23 cellular contexts compared by ENCODE assay signal in the genomic region with DNA sequence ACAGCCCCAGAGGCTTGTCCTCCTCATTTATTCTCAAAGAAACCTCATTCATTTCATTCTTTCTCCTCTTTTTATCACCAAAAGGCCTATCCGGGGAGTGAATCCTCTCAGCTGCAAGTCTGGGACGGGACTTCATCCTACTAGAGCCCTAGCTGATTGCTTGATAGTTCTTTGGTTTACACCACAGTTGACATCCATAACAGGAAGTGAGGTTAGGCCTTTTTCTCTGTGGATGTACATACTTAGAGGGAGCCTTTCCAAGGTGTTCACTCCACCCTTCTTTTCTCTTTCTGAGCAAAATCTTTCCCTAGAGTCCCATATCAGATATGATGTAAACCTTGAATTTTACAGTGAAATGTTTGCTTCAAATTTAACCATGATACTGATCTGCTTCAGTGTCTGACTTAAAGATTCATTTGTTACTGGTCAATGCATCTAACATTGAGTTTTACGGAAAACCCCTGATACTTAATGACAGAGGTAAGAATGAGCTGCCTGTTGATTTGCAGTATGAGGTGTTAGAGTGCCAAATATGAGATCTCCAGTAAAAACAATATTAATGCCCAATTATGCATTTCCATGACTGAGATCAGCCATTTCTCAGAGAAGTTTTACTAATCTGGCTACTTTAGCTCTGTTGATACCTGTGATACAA. TPM values are rescaled to one million over a fixed set of nuclear protein-coding genes. Genes with fewer than 3 reads are reported as not detected.
DNase-seq lines count a peak whose midpoint lies in the region; ATAC-seq, FAIRE-seq and TF ChIP-seq lines count a peak whose summit lies in the region.
"Had no signal": no experiment of that assay in that cellular context is flagged by ENCODE, and none has a peak within 500 bp of the region (broad histone marks: within the 10 kb centered on the region; RNA-seq: fewer than 3 reads in every experiment).

No MANE protein-coding gene starts in this region.

- H3K9me3 Mint-ChIP-seq in activated CD8-positive, alpha-beta memory T cell treated with anti-CD3 and anti-CD28 coated beads, Interleukin-2, amount 10 ng/mL, durations not matched to agents 7 days and 5 days (ENCODE audit: low read depth) = no peaks in the 10 kb centered on the region
- no peaks in the 10 kb centered on the region for H3K9me3 Mint-ChIP-seq in CD4-positive, alpha-beta T cell
- H3K9me3 Mint-ChIP-seq in WTC11 = peaks cover 13% of the 10 kb centered on the region
- H3K9me3 Mint-ChIP-seq: HFFc6 had no signal

- no peak overlapping the region for H3K4me3 ChIP-seq in keratinocyte (ENCODE audit: control insufficient read depth in 2 of 3, extremely low read depth in 1 of 3, insufficient read depth in 2 of 3, low read depth in 1 of 3, low read length in 3 of 3)
- H3K4me3 ChIP-seq: GM23248, SJCRH30 had no signal

- CTCF ChIA-PET in activated CD8-positive, alpha-beta memory T cell treated with anti-CD3 and anti-CD28 coated beads, Interleukin-2, amount 10 ng/mL, durations not matched to agents 7 days and 5 days (lab: Charles Lee) = no interaction called here
- CTCF ChIA-PET in CD4-positive, alpha-beta T cell (lab: Charles Lee) = no interaction called here
- CTCF ChIA-PET in WTC11 (lab: Charles Lee) = interaction anchor here (1.4 kb wide), 1 partner anchor 50 kb away, joined by 3 read pairs; no protein-coding TSS in a partner anchor

- H3K27me3 Mint-ChIP-seq in activated CD8-positive, alpha-beta memory T cell treated with anti-CD3 and anti-CD28 coated beads, Interleukin-2, amount 10 ng/mL, durations not matched to agents 7 days and 5 days = peaks cover 6% of the 10 kb centered on the region
- H3K27me3 Mint-ChIP-seq in CD4-positive, alpha-beta T cell = no peaks in the 10 kb centered on the region
- H3K27me3 Mint-ChIP-seq in WTC11 (ENCODE audit: low read depth) = no peaks in the 10 kb centered on the region

- no peak overlapping the region for H3K4me2 ChIP-seq in keratinocyte (ENCODE audit: control insufficient read depth, extremely low read depth, insufficient read depth, low read depth, low read length)

- no peaks in the 10 kb centered on the region for H4K20me1 ChIP-seq in keratinocyte (ENCODE audit: control insufficient read depth, extremely low read depth, insufficient read depth, low read length)

- peaks cover 23% of the 10 kb centered on the region for H3K4me1 Mint-ChIP-seq in activated CD8-positive, alpha-beta memory T cell treated with anti-CD3 and anti-CD28 coated beads, Interleukin-2, amount 10 ng/mL, durations not matched to agents 7 days and 5 days
- peaks cover 11% of the 10 kb centered on the region for H3K4me1 Mint-ChIP-seq in CD4-positive, alpha-beta T cell (ENCODE audit: low read depth)
- H3K4me1 Mint-ChIP-seq in WTC11 = peaks cover 32% of the 10 kb centered on the region

- ATAC-seq in activated CD8-positive, alpha-beta memory T cell treated with anti-CD3 and anti-CD28 coated beads, Interleukin-2, amount 10 ng/mL, durations not matched to agents 7 days and 5 days = no peak
- no peak for ATAC-seq in CD4-positive, alpha-beta T cell (ENCODE audit: poor library complexity)
- ATAC-seq in WTC11 (no peak), Right ventricle myocardium inferior (no peak)
- ATAC-seq: Panc1 had no signal

- H3K27me3 ChIP-seq in CD4-positive, alpha-beta T cell (ENCODE audit: control insufficient read depth, insufficient read depth, low read length) = no peaks in the 10 kb centered on the region
- H3K27me3 ChIP-seq in keratinocyte (ENCODE audit: control insufficient read depth, extremely low read depth, insufficient read depth, low read length) = no peaks in the 10 kb centered on the region
- H3K27me3 ChIP-seq: SJCRH30 had no signal

- no peak for TF ChIP-seq CTCF in CD4-positive, alpha-beta T cell (IDR thresholded peaks at IDR 0.05)
- no peak for TF ChIP-seq CTCF in WTC11 (IDR thresholded peaks at IDR 0.05)
- TF ChIP-seq CTCF in keratinocyte (optimal IDR thresholded peaks at IDR 0.05 in 1 of 3, IDR thresholded peaks at IDR 0.05 in 1 of 3, conservative IDR thresholded peaks at IDR 0.05 in 1 of 3; ENCODE audit: extremely low read depth in 1 of 3, insufficient read depth in 2 of 3, low read length in 3 of 3) = no peak

- no peak overlapping the region for H3K27ac ChIP-seq in CD4-positive, alpha-beta T cell (ENCODE audit: low read depth, low read length)
- peak overlapping the region; percentile 19 for H3K27ac ChIP-seq in keratinocyte (ENCODE audit: control insufficient read depth, insufficient read depth, low read length)
- H3K27ac ChIP-seq: GM23248, HL-60, SJCRH30 had no signal

- no peak overlapping the region for H3K4me3 Mint-ChIP-seq in activated CD8-positive, alpha-beta memory T cell treated with anti-CD3 and anti-CD28 coated beads, Interleukin-2, amount 10 ng/mL, durations not matched to agents 7 days and 5 days
- H3K4me3 Mint-ChIP-seq in CD4-positive, alpha-beta T cell = no peak overlapping the region
- H3K4me3 Mint-ChIP-seq in WTC11 = no peak overlapping the region
- H3K4me3 Mint-ChIP-seq: H9, HFFc6 had no signal

- H3K36me3 ChIP-seq in keratinocyte (ENCODE audit: control insufficient read depth in 2 of 2, extremely low read depth in 1 of 2, insufficient read depth in 2 of 2, low read length in 2 of 2) = no peaks in the 10 kb centered on the region
- H3K36me3 ChIP-seq: SJCRH30 had no signal

- H3K79me2 ChIP-seq in keratinocyte (ENCODE audit: control insufficient read depth, insufficient read depth, low read length) = no peaks in the 10 kb centered on the region

- H3K9me1 ChIP-seq in keratinocyte (ENCODE audit: control insufficient read depth, extremely low read depth, insufficient read depth, low read length) = no peaks in the 10 kb centered on the region

- no peaks in the 10 kb centered on the region for H3K9me3 ChIP-seq in CD4-positive, alpha-beta T cell (ENCODE audit: control insufficient read depth, low read length)
- H3K9me3 ChIP-seq in keratinocyte (ENCODE audit: control insufficient read depth, low read depth, low read length) = no peaks in the 10 kb centered on the region
- H3K9me3 ChIP-seq: SJCRH30 had no signal

- no peak for DNase-seq in activated CD8-positive, alpha-beta memory T cell treated with anti-CD3 and anti-CD28 coated beads, Interleukin-2, amount 10 ng/mL, durations not matched to agents 7 days and 5 days
- no peak for DNase-seq in activated CD8-positive, alpha-beta memory T cell treated with anti-CD3 and anti-CD28 coated beads, Interleukin-2, amount 50 U/mL, for 4 hours
- DNase-seq in CD4-positive, alpha-beta T cell = no peak
- DNase-seq in WTC11 (ENCODE audit: low spot score) (no peak), keratinocyte (ENCODE audit: low read depth, low spot score) (no peak), Right ventricle myocardium inferior (ENCODE audit: missing footprints) (no peak), C1 segment of cervical spinal cord (lab: John Stamatoyannopoulos, UW) (no peak)
- DNase-seq: COR-L47, DMS 273 treated with DMSO at 0.1 percent for 48 hours, DMS79 treated with DMSO at 0.1 percent for 48 hours, GM23248, H9, HFFc6, NCI-H1092 treated with DMSO at 0.1 percent for 48 hours, NCI-H2029 treated with DMSO at 0.1 percent for 48 hours, NCI-H226, NCI-H748 treated with DMSO at 0.1 percent for 48 hours, SJCRH30 had no signal

- intact Hi-C loops in CD4-positive, alpha-beta T cell (cut with DNase I, micrococcal nuclease) = no loop called here
- intact Hi-C loops in Right ventricle myocardium inferior (cut with DNase I) = no loop called here

- H3K27ac Mint-ChIP-seq in activated CD8-positive, alpha-beta memory T cell treated with anti-CD3 and anti-CD28 coated beads, Interleukin-2, amount 10 ng/mL, durations not matched to agents 7 days and 5 days = peak overlapping the region; percentile 1
- peak overlapping the region; percentile 3 for H3K27ac Mint-ChIP-seq in CD4-positive, alpha-beta T cell
- H3K27ac Mint-ChIP-seq in WTC11 = peak overlapping the region; percentile 11; the same call in 1 of the 2 replicates
- H3K27ac Mint-ChIP-seq: H9, HFFc6 had no signal

- no peak overlapping the region for H2AFZ ChIP-seq in keratinocyte (ENCODE audit: control insufficient read depth, low read length)
- H2AFZ ChIP-seq: GM23248 had no signal

- H3K9ac ChIP-seq in keratinocyte (ENCODE audit: control insufficient read depth, extremely low read depth, insufficient read depth, low read length) = no peak overlapping the region
- H3K9ac ChIP-seq: GM23248 had no signal

- dilution Hi-C loops in keratinocyte (cut with MboI; ENCODE audit: extremely low pct_ligation_motif_present, low sequenced_read_pairs) = no loop called here

- peaks cover 2% of the 10 kb centered on the region for H3K36me3 Mint-ChIP-seq in activated CD8-positive, alpha-beta memory T cell treated with anti-CD3 and anti-CD28 coated beads, Interleukin-2, amount 10 ng/mL, durations not matched to agents 7 days and 5 days
- no peaks in the 10 kb centered on the region for H3K36me3 Mint-ChIP-seq in CD4-positive, alpha-beta T cell (ENCODE audit: low read depth)
- peaks cover 10% of the 10 kb centered on the region for H3K36me3 Mint-ChIP-seq in WTC11

- no peak for FAIRE-seq in keratinocyte (lab: Jason Lieb, UNC)
- FAIRE-seq: GM12891 had no signal

- H3K4me1 ChIP-seq in keratinocyte (ENCODE audit: control insufficient read depth, extremely low read depth, insufficient read depth, low read length) = peaks cover 4% of the 10 kb centered on the region
- H3K4me1 ChIP-seq: SJCRH30 had no signal

- POLR2A ChIA-PET in CD4-positive, alpha-beta T cell (lab: Charles Lee) = no interaction called here
- POLR2A ChIA-PET in WTC11 (lab: Charles Lee) = no interaction called here

RNA-seq across cellular contexts. Expression of gene CXCL5, which starts 16.8 kb away (rescaled TPM):
- total RNA-seq in activated CD8-positive, alpha-beta memory T cell treated with anti-CD3 and anti-CD28 coated beads, Interleukin-2, amount 10 ng/mL, durations not matched to agents 7 days and 5 days = not detected
- not detected for total RNA-seq in CD4-positive, alpha-beta T cell
- 3.6 to 8.8 TPM (median 8.1 TPM) in 3 replicates for total RNA-seq in WTC11 (2021)
- polyA plus RNA-seq in keratinocyte = 0.39 to 1.5 TPM (median 0.76 TPM) in 3 replicates
- polyA plus RNA-seq in keratinocyte (2011; ENCODE audit: low read depth) = not detected
- 0.40 and 0.78 TPM in 2 replicates for polyA plus RNA-seq in keratinocyte (2011; cell fraction: cytosol; rRNA removed)
- 1.1 and 1.6 TPM in 2 replicates for polyA plus RNA-seq in keratinocyte (2011; cell fraction: nucleus; rRNA removed)
- 2.1 TPM in 1 of 2 replicates, not detected in the other for polyA plus RNA-seq in keratinocyte (2012; ENCODE audit: low replicate concordance)
- 0.10 to 0.13 TPM in 2 of 3 replicates, not detected in the other for polyA minus RNA-seq in keratinocyte
- not detected for polyA minus RNA-seq in keratinocyte (2011; cell fraction: cytosol; rRNA and poly(A)+ RNA removed)
- 0.42 and 0.78 TPM in 2 replicates for polyA minus RNA-seq in keratinocyte (2011; cell fraction: nucleus; rRNA and poly(A)+ RNA removed)
- total RNA-seq in Right ventricle myocardium inferior = 0.08 TPM
- total RNA-seq: A172, GM23248, SJCRH30 had no signal
- polyA plus RNA-seq: GM23248 had no signal

RNA-seq across cellular contexts. Expression of gene CXCL3, which starts 23.2 kb away (rescaled TPM):
- not detected for total RNA-seq in activated CD8-positive, alpha-beta memory T cell treated with anti-CD3 and anti-CD28 coated beads, Interleukin-2, amount 10 ng/mL, durations not matched to agents 7 days and 5 days
- total RNA-seq in CD4-positive, alpha-beta T cell = under 1 TPM; 0.30 to 0.61 TPM
- total RNA-seq in WTC11 (2021) (3.5 to 7.7 TPM (median 7.0 TPM) in 3 replicates), Right ventricle myocardium inferior (0.16 TPM)
- polyA plus RNA-seq in keratinocyte = 2.9 to 10.8 TPM (median 6.3 TPM) in 3 replicates
- 0.50 TPM for polyA plus RNA-seq in keratinocyte (2011; ENCODE audit: low read depth)
- polyA plus RNA-seq in keratinocyte (2011; cell fraction: cytosol; rRNA removed) = 5.6 and 7.3 TPM in 2 replicates
- 20.1 and 32.2 TPM in 2 replicates for polyA plus RNA-seq in keratinocyte (2011; cell fraction: nucleus; rRNA removed)
- polyA plus RNA-seq in keratinocyte (2012; ENCODE audit: low replicate concordance) = 0.68 and 5.8 TPM in 2 replicates
- polyA minus RNA-seq in keratinocyte = 0.59 to 2.2 TPM (median 1.0 TPM) in 3 replicates
- 1.9 TPM for polyA minus RNA-seq in keratinocyte (2011; cell fraction: cytosol; rRNA and poly(A)+ RNA removed)
- polyA minus RNA-seq in keratinocyte (2011; cell fraction: nucleus; rRNA and poly(A)+ RNA removed) = 5.5 and 5.7 TPM in 2 replicates
- total RNA-seq: A172, GM23248 had no signal

RNA-seq across cellular contexts. Expression of gene PPBP, which starts 27.3 kb away (rescaled TPM):
- not detected for total RNA-seq in activated CD8-positive, alpha-beta memory T cell treated with anti-CD3 and anti-CD28 coated beads, Interleukin-2, amount 10 ng/mL, durations not matched to agents 7 days and 5 days
- total RNA-seq in CD4-positive, alpha-beta T cell = under 1 TPM; 0.52 to 0.95 TPM
- not detected in 3 replicates for total RNA-seq in WTC11 (2021)
- polyA plus RNA-seq in keratinocyte = 0.42 to 1.0 TPM (median 0.68 TPM) in 3 replicates
- polyA plus RNA-seq in keratinocyte (2011; ENCODE audit: low read depth) = not detected
- 0.57 and 0.91 TPM in 2 replicates for polyA plus RNA-seq in keratinocyte (2011; cell fraction: cytosol; rRNA removed)
- 2.4 and 2.8 TPM in 2 replicates for polyA plus RNA-seq in keratinocyte (2011; cell fraction: nucleus; rRNA removed)
- not detected in 2 replicates for polyA plus RNA-seq in keratinocyte (2012; ENCODE audit: low replicate concordance)
- polyA minus RNA-seq in keratinocyte = 0.32 to 0.46 TPM in 2 of 3 replicates, not detected in the other
- polyA minus RNA-seq in keratinocyte (2011; cell fraction: cytosol; rRNA and poly(A)+ RNA removed) = not detected
- 1.9 TPM in 1 of 2 replicates, not detected in the other for polyA minus RNA-seq in keratinocyte (2011; cell fraction: nucleus; rRNA and poly(A)+ RNA removed)
- 0.35 TPM for total RNA-seq in Right ventricle myocardium inferior
- total RNA-seq: A172, GM23248, HFFc6, HT1080, SJCRH30 had no signal
- polyA plus RNA-seq: GM23248 had no signal

RNA-seq across cellular contexts. Expression of gene PF4, which starts 33.4 kb away (rescaled TPM):
- total RNA-seq in activated CD8-positive, alpha-beta memory T cell treated with anti-CD3 and anti-CD28 coated beads, Interleukin-2, amount 10 ng/mL, durations not matched to agents 7 days and 5 days = not detected
- not detected for total RNA-seq in CD4-positive, alpha-beta T cell
- 1.2 to 3.9 TPM (median 3.6 TPM) in 3 replicates for total RNA-seq in WTC11 (2021)
- 0.16 TPM in 1 of 3 replicates, not detected in the others for polyA plus RNA-seq in keratinocyte
- not detected for polyA plus RNA-seq in keratinocyte (2011; ENCODE audit: low read depth)
- polyA plus RNA-seq in keratinocyte (2011; cell fraction: cytosol; rRNA removed) = 0.16 TPM in 1 of 2 replicates, not detected in the other
- polyA plus RNA-seq in keratinocyte (2011; cell fraction: nucleus; rRNA removed) = not detected in 2 replicates
- polyA plus RNA-seq in keratinocyte (2012; ENCODE audit: low replicate concordance) = not detected in 2 replicates
- polyA minus RNA-seq in keratinocyte = not detected in 3 replicates
- polyA minus RNA-seq in keratinocyte (2011; cell fraction: cytosol; rRNA and poly(A)+ RNA removed) = not detected
- polyA minus RNA-seq in keratinocyte (2011; cell fraction: nucleus; rRNA and poly(A)+ RNA removed) = not detected in 2 replicates
- 1.0 TPM for total RNA-seq in Right ventricle myocardium inferior
- total RNA-seq: A172, GM23248, HT1080, SJCRH30 had no signal
- polyA plus RNA-seq: GM23248 had no signal
